Comparison of ENCODE assay signal across 18 cellular contexts in genomic region chr6:143329323-143329722, GRCh38.
DNase-seq lines count a peak whose midpoint lies in the region; ATAC-seq, FAIRE-seq and TF ChIP-seq lines count a peak whose summit lies in the region.
"Had no signal": no experiment of that assay in that cellular context is flagged by ENCODE, and none has a peak within 500 bp of the region (broad histone marks: within the 10 kb centered on the region; RNA-seq: fewer than 3 reads in every experiment).

No MANE protein-coding gene starts in this region.

- H3K27me3 Mint-ChIP-seq in neural progenitor cell (ENCODE audit: insufficient read depth, low read depth): no peaks in the 10 kb centered on the region

- H4K20me1 ChIP-seq in neural progenitor cell (ENCODE audit: low read depth): no peaks in the 10 kb centered on the region
- H4K20me1 ChIP-seq: BLaER1 had no signal

- no peaks in the 10 kb centered on the region for H3K36me3 ChIP-seq in MG63
- H3K36me3 ChIP-seq in bronchial epithelial cell (ENCODE audit: control insufficient read depth, insufficient read depth, low read length): no peaks in the 10 kb centered on the region
- H3K36me3 ChIP-seq in neural progenitor cell: no peaks in the 10 kb centered on the region
- H3K36me3 ChIP-seq in left ventricle myocardium inferior: peaks cover 10% of the 10 kb centered on the region
- H3K36me3 ChIP-seq: BLaER1, SJSA1 had no signal

- no peak for TF ChIP-seq CTCF in bronchial epithelial cell (IDR thresholded peaks at IDR 0.05; ENCODE audit: insufficient read depth, low read length, severe bottlenecking)
- no peak for TF ChIP-seq CTCF in foreskin keratinocyte (conservative IDR thresholded peaks at IDR 0.05)
- no peak for TF ChIP-seq CTCF in neural progenitor cell (IDR thresholded peaks at IDR 0.05)
- TF ChIP-seq CTCF in left ventricle myocardium inferior (IDR thresholded peaks at IDR 0.05; ENCODE audit: borderline replicate concordance): no peak

- H3F3A ChIP-seq in neural progenitor cell (ENCODE audit: low read depth): no peaks in the 10 kb centered on the region

- H3K4me3 Mint-ChIP-seq in neural progenitor cell: no peak overlapping the region
- H3K4me3 Mint-ChIP-seq: CD8-positive, alpha-beta T cell had no signal

- H3K4me3 ChIP-seq in MG63 (no peak overlapping the region), bronchial epithelial cell (ENCODE audit: low read depth, low read length) (no peak overlapping the region), neural progenitor cell (no peak overlapping the region), left ventricle myocardium inferior (no peak overlapping the region)
- H3K4me3 ChIP-seq: A549, BLaER1, SJSA1 had no signal

- no peaks in the 10 kb centered on the region for H3K9me3 Mint-ChIP-seq in neural progenitor cell
- H3K9me3 Mint-ChIP-seq: CD8-positive, alpha-beta T cell had no signal

- peaks cover 10% of the 10 kb centered on the region for H3K4me1 Mint-ChIP-seq in neural progenitor cell

- H3K79me2 ChIP-seq in neural progenitor cell (ENCODE audit: low read depth): no peaks in the 10 kb centered on the region

- DNase-seq in ELR (ENCODE audit: low read depth) (peak; percentile 33), MG63 (peak; percentile 4), bronchial epithelial cell (ENCODE audit: low read depth) (peak; percentile 91), foreskin keratinocyte (peak; percentile 86 to 87), neural progenitor cell (ENCODE audit: low spot score) (no peak), left ventricle myocardium inferior (no peak)
- DNase-seq in effector CD4-positive, alpha-beta T cell: no peak
- DNase-seq: Calu3; CD8-positive, alpha-beta T cell; KBM-7; MV-4-11; NCI-H187; NCI-H2107; NCI-H524 had no signal

- H3K27ac ChIP-seq in foreskin keratinocyte (peak overlapping the region; percentile 98), neural progenitor cell (no peak overlapping the region), left ventricle myocardium inferior (replicated peaks) (no peak overlapping the region)
- H3K27ac ChIP-seq: A549, BLaER1, SJSA1 had no signal

- H3K27me3 ChIP-seq in MG63 (no peaks in the 10 kb centered on the region), bronchial epithelial cell (ENCODE audit: control insufficient read depth, insufficient read depth, low read length) (no peaks in the 10 kb centered on the region), foreskin keratinocyte (no peaks in the 10 kb centered on the region), neural progenitor cell (no peaks in the 10 kb centered on the region), left ventricle myocardium inferior (ENCODE audit: low read depth) (no peaks in the 10 kb centered on the region)
- H3K27me3 ChIP-seq: BLaER1, SJSA1 had no signal

- H3K4me1 ChIP-seq in foreskin keratinocyte (peaks cover 64% of the 10 kb centered on the region), neural progenitor cell (no peaks in the 10 kb centered on the region), left ventricle myocardium inferior (no peaks in the 10 kb centered on the region)
- H3K4me1 ChIP-seq: BLaER1, SJSA1 had no signal

- no peak overlapping the region for H3K27ac Mint-ChIP-seq in neural progenitor cell
- H3K27ac Mint-ChIP-seq: CD8-positive, alpha-beta T cell had no signal

- H3K4me2 ChIP-seq in neural progenitor cell: no peak overlapping the region
- H3K4me2 ChIP-seq: A549, BLaER1 had no signal

- peak; percentile 36 for ATAC-seq in foreskin keratinocyte
- ATAC-seq: A549; CD8-positive, alpha-beta T cell; Panc1 had no signal

- H2AFZ ChIP-seq in neural progenitor cell (replicated peaks): no peak overlapping the region

- intact Hi-C loops in left ventricle myocardium inferior (cut with micrococcal nuclease): no loop called here

- H3K9me3 ChIP-seq in MG63: no peaks in the 10 kb centered on the region; the same call in 1 of the 2 replicates
- H3K9me3 ChIP-seq in neural progenitor cell (ENCODE audit: low read depth): no peaks in the 10 kb centered on the region
- no peaks in the 10 kb centered on the region for H3K9me3 ChIP-seq in left ventricle myocardium inferior (replicated peaks)
- H3K9me3 ChIP-seq: A549, BLaER1, SJSA1 had no signal

- FAIRE-seq in bronchial epithelial cell (lab: Jason Lieb, UNC): no peak
- FAIRE-seq: A549 had no signal

- H3K36me3 Mint-ChIP-seq in neural progenitor cell: no peaks in the 10 kb centered on the region
- H3K36me3 Mint-ChIP-seq: CD8-positive, alpha-beta T cell had no signal

- H3K9ac ChIP-seq in neural progenitor cell: no peak overlapping the region
- H3K9ac ChIP-seq: BLaER1 had no signal

Comparison
In these comparisons a context has a peak if more than half of its experiments do, and no peak if none do; other contexts are left out.
1. DNase-seq: peak in ELR (single experiment), MG63 (single experiment), bronchial epithelial cell (single experiment) and foreskin keratinocyte (2 of 2); none in effector CD4-positive, alpha-beta T cell (single experiment), neural progenitor cell (single experiment) and left ventricle myocardium inferior (single experiment).